Comparison of ENCODE assay signal across 13 cellular contexts in the genomic region with DNA sequence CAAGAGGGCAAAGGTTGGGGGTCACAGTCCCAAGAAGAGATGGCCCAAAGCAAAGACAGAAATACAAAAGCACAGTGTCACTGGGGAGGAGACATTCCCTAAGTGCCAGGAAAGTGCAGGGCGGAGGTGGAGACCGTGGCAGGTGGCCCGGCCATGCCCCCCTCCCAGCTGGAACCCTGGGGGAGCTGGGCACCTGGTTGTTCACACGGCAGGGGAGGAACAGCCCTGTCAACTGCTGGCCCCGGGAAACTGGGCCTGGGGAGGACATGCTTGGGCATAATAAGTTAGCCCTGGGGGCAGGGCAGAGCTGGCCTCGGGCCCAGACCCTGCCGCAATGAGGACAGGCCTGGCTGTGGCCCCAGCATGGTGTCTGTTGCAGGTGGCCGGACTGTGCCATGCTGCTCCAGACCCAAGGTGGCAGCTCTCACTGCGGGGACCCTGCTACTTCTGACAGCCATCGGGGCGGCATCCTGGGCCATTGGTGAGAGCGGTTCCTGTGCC. TPM values are rescaled to one million over a fixed set of nuclear protein-coding genes. Genes with fewer than 3 reads are reported as not detected.
DNase-seq lines count a peak whose midpoint lies in the region; ATAC-seq and TF ChIP-seq lines count a peak whose summit lies in the region.
"Had no signal": no experiment of that assay in that cellular context is flagged by ENCODE, and none has a peak within 500 bp of the region (broad histone marks: within the 10 kb centered on the region; RNA-seq: fewer than 3 reads in every experiment).

No MANE protein-coding gene starts in this region.

- DNase-seq in NCI-H2029 (lab: John Stamatoyannopoulos, UW) (peak; percentile 60), myocyte (ENCODE audit: low read depth) (peak; percentile 36), type B pancreatic cell (ENCODE audit: extremely low spot score, unreplicated experiment) (no peak), NCI-H187 treated with DMSO at 0.1 percent for 48 hours (lab: John Stamatoyannopoulos, UW) (no peak)
- DNase-seq: activated effector memory CD4-positive, alpha-beta T cell treated with anti-CD3 and anti-CD28 coated beads, Interleukin-2, amount 50 U/mL, for 16 hours; central memory CD4-positive, alpha-beta T cell; T-helper 1 cell had no signal

- peak overlapping the region; percentile 20; the same call in 1 of the 2 replicates for H3K9ac ChIP-seq in BLaER1

- H3K27me3 Mint-ChIP-seq in type B pancreatic cell, result no peaks in the 10 kb centered on the region

- no peaks in the 10 kb centered on the region for H3K9me3 ChIP-seq in BLaER1

- no peaks in the 10 kb centered on the region for H3K9me3 Mint-ChIP-seq in type B pancreatic cell

- peak overlapping the region; percentile 96 for H3K27ac ChIP-seq in BLaER1
- H3K27ac ChIP-seq: skin epidermis had no signal

- TF ChIP-seq CTCF in type B pancreatic cell (conservative IDR thresholded peaks at IDR 0.05), result no peak

- no peak overlapping the region for H3K4me3 ChIP-seq in BLaER1
- H3K4me3 ChIP-seq: skin epidermis had no signal

- H3K36me3 ChIP-seq in BLaER1, result no peaks in the 10 kb centered on the region

- H4K20me1 ChIP-seq in BLaER1, result no peaks in the 10 kb centered on the region

- no peak overlapping the region for H3K4me3 Mint-ChIP-seq in type B pancreatic cell

- peaks cover 72% of the 10 kb centered on the region for H3K4me1 ChIP-seq in BLaER1

- H3K4me1 Mint-ChIP-seq in type B pancreatic cell (ENCODE audit: unreplicated experiment), result peaks cover 11% of the 10 kb centered on the region

- no peaks in the 10 kb centered on the region for H3K27me3 ChIP-seq in BLaER1

- peak overlapping the region; percentile 77 for H3K4me2 ChIP-seq in BLaER1

- ATAC-seq in esophagus mucosa (peak; percentile 4), HG02610 (IDR thresholded peaks at IDR 0.05; ENCODE audit: unreplicated experiment) (no peak), GM18861 (IDR thresholded peaks at IDR 0.05; ENCODE audit: unreplicated experiment) (no peak)

- no peaks in the 10 kb centered on the region for H3K36me3 Mint-ChIP-seq in type B pancreatic cell

- H3K27ac Mint-ChIP-seq in type B pancreatic cell, result no peak overlapping the region

RNA-seq across cellular contexts. Expression of a gene that starts 7.4 kb away (rescaled TPM):
- total RNA-seq in esophagus mucosa (not detected), myocyte (not detected in 2 replicates), type B pancreatic cell (ENCODE audit: low replicate concordance) (15.1 and 17.1 TPM in 2 replicates)
- not detected for polyA plus RNA-seq in myocyte (2012)
- total RNA-seq: urinary bladder had no signal

RNA-seq across cellular contexts. Expression of a gene that starts 18.7 kb away (rescaled TPM):
- total RNA-seq in esophagus mucosa (0.88 TPM), myocyte (21.8 and 28.4 TPM in 2 replicates), type B pancreatic cell (ENCODE audit: low replicate concordance) (0.88 and 1.1 TPM in 2 replicates)
- 5.1 TPM for polyA plus RNA-seq in myocyte (2012)

RNA-seq across cellular contexts. Expression of a gene that starts 48.8 kb away (rescaled TPM):
- total RNA-seq in esophagus mucosa, result 11.8 TPM
- total RNA-seq in myocyte, result 19.5 and 23.9 TPM in 2 replicates
- polyA plus RNA-seq in myocyte (2012), result 40.5 TPM
- total RNA-seq in type B pancreatic cell (ENCODE audit: low replicate concordance), result 35.2 and 79.6 TPM in 2 replicates

Comparison
In these comparisons a context has a peak if more than half of its experiments do, and no peak if none do; other contexts are left out.
1. DNase-seq: peak in NCI-H2029 (single experiment) and myocyte (single experiment); none in type B pancreatic cell (single experiment) and NCI-H187 treated with DMSO at 0.1 percent for 48 hours (single experiment).
2. RNA of a gene that starts 7.4 kb away (total RNA-seq): 15.1 to 17.1 TPM in type B pancreatic cell; not detected in esophagus mucosa (single experiment) and not detected in myocyte; every median in the first group is over 10 times any median in the second.
3. RNA of a gene that starts 18.7 kb away (total RNA-seq): 21.8 to 28.4 TPM in myocyte; 0.88 to 1.1 TPM in type B pancreatic cell and 0.88 TPM in esophagus mucosa (single experiment); every median in the first group is over 10 times any median in the second.